10 cellular contexts compared by ENCODE assay signal in genomic region chr20:4151991-4152695, GRCh38. TPM values are rescaled to one million over a fixed set of nuclear protein-coding genes. Genes with fewer than 3 reads are reported as not detected.
DNase-seq lines count a peak whose midpoint lies in the region; ATAC-seq and TF ChIP-seq lines count a peak whose summit lies in the region.
"Had no signal": no experiment of that assay in that cellular context is flagged by ENCODE, and none has a peak within 500 bp of the region (broad histone marks: within the 10 kb centered on the region; RNA-seq: fewer than 3 reads in every experiment).

No MANE protein-coding gene starts in this region.

- no peak overlapping the region for H2BK120ac ChIP-seq in trophoblast cell (ENCODE audit: insufficient read depth, low read length, poor library complexity)

- DNase-seq in activated CD4-positive, alpha-beta T cell treated with anti-CD3 and anti-CD28 coated beads, Interleukin-2, amount 10 ng/mL, durations not matched to agents 7 days and 5 days: no peak
- DNase-seq in activated CD4-positive, alpha-beta T cell treated with anti-CD3 and anti-CD28 coated beads, Interleukin-2, amount 50 U/mL, for 1 hour: no peak
- DNase-seq in KG1 (lab: John Stamatoyannopoulos, UW): peak; percentile 31
- DNase-seq in astrocyte of the hippocampus (ENCODE audit: low read depth, low spot score): peak; percentile 84
- DNase-seq in GM10248 (ENCODE audit: extremely low spot score): no peak
- no peak for DNase-seq in trophoblast cell
- no peak for DNase-seq in activated CD4-positive, alpha-beta T cell treated with anti-CD3 and anti-CD28 coated beads, Interleukin-2, amount 50 U/mL, for 48 hours
- DNase-seq: NCI-H1930 had no signal

- H3K4me1 Mint-ChIP-seq in activated CD4-positive, alpha-beta T cell treated with anti-CD3 and anti-CD28 coated beads, Interleukin-2, amount 10 ng/mL, durations not matched to agents 7 days and 5 days: peaks cover 31% of the 10 kb centered on the region
- peaks cover 31% of the 10 kb centered on the region for H3K4me1 Mint-ChIP-seq in stimulated activated memory B cell treated with anti-CD40 and anti-IgM and Interleukin-4, amounts not matched to agents 10 μg/mL and 1 μg/mL and 100 μg/mL, for 72 hours

- H3K4me1 ChIP-seq in trophoblast cell (ENCODE audit: control insufficient read depth in 1 of 2, insufficient read depth in 2 of 2, low read length in 2 of 2): peaks cover 4 to 9% of the 10 kb centered on the region in 2 experiments

- H3K79me1 ChIP-seq in trophoblast cell (ENCODE audit: low read length): peaks cover 2% of the 10 kb centered on the region

- no peak for TF ChIP-seq CTCF in GM10248 (IDR thresholded peaks at IDR 0.05; ENCODE audit: control extremely low read depth, extremely low read depth, low read depth, missing control alignments)

- H3K23ac ChIP-seq in trophoblast cell (ENCODE audit: low read length): no peak overlapping the region

- no peak overlapping the region for H3K4me3 ChIP-seq in trophoblast cell (ENCODE audit: low read depth, low read length)

- H2BK5ac ChIP-seq in trophoblast cell (ENCODE audit: low read depth, low read length, poor library complexity): no peak overlapping the region

- POLR2A ChIA-PET in activated CD4-positive, alpha-beta T cell treated with anti-CD3 and anti-CD28 coated beads, Interleukin-2, amount 10 ng/mL, durations not matched to agents 7 days and 5 days (lab: Charles Lee): no interaction called here
- POLR2A ChIA-PET in GM10248 (lab: Yijun Ruan, JAX): no interaction called here

- H3K27ac ChIP-seq in trophoblast cell (ENCODE audit: low read depth, low read length): no peak overlapping the region
- H3K27ac ChIP-seq: neutrophil had no signal

- H2AK5ac ChIP-seq in trophoblast cell (ENCODE audit: low read length): no peak overlapping the region

- H3K4ac ChIP-seq in trophoblast cell (ENCODE audit: low read depth, low read length): no peak overlapping the region

- H3K14ac ChIP-seq in trophoblast cell (ENCODE audit: low read length): no peak overlapping the region

- H3K9me3 ChIP-seq in trophoblast cell (ENCODE audit: insufficient read depth, low read depth, low read length): no peaks in the 10 kb centered on the region
- H3K9me3 ChIP-seq: neutrophil had no signal

- no peaks in the 10 kb centered on the region for H3K9me3 Mint-ChIP-seq in activated CD4-positive, alpha-beta T cell treated with anti-CD3 and anti-CD28 coated beads, Interleukin-2, amount 10 ng/mL, durations not matched to agents 7 days and 5 days
- H3K9me3 Mint-ChIP-seq in stimulated activated memory B cell treated with anti-CD40 and anti-IgM and Interleukin-4, amounts not matched to agents 10 μg/mL and 1 μg/mL and 100 μg/mL, for 72 hours: no peaks in the 10 kb centered on the region

- CTCF ChIA-PET in activated CD4-positive, alpha-beta T cell treated with anti-CD3 and anti-CD28 coated beads, Interleukin-2, amount 10 ng/mL, durations not matched to agents 7 days and 5 days (lab: Charles Lee): interaction anchor here (0.8 kb wide), 1 partner anchor 67 kb away, joined by 3 read pairs; no protein-coding TSS in a partner anchor
- CTCF ChIA-PET in GM10248 (lab: Yijun Ruan, JAX): interaction anchor here (1.0 to 2.1 kb wide), 2 partner anchors 10 to 21 kb away, joined by 3 to 5 read pairs; no protein-coding TSS in a partner anchor

- H3K27me3 Mint-ChIP-seq in activated CD4-positive, alpha-beta T cell treated with anti-CD3 and anti-CD28 coated beads, Interleukin-2, amount 10 ng/mL, durations not matched to agents 7 days and 5 days: peaks cover 41% of the 10 kb centered on the region
- H3K27me3 Mint-ChIP-seq in stimulated activated memory B cell treated with anti-CD40 and anti-IgM and Interleukin-4, amounts not matched to agents 10 μg/mL and 1 μg/mL and 100 μg/mL, for 72 hours: peaks cover 77% of the 10 kb centered on the region

- H3K36me3 ChIP-seq in trophoblast cell (ENCODE audit: control insufficient read depth in 1 of 2, insufficient read depth in 2 of 2, low read length in 2 of 2): no peaks in the 10 kb centered on the region
- H3K36me3 ChIP-seq: neutrophil had no signal

- peak; percentile 80 for ATAC-seq in stimulated activated memory B cell treated with anti-CD40 and anti-IgM and Interleukin-4, amounts not matched to agents 10 μg/mL and 1 μg/mL and 100 μg/mL, for 72 hours

- no peak overlapping the region for H2AFZ ChIP-seq in trophoblast cell (ENCODE audit: insufficient read depth, low read length, poor library complexity)

- no peak overlapping the region for H4K12ac ChIP-seq in trophoblast cell (ENCODE audit: low read depth, low read length)

- H3K18ac ChIP-seq in trophoblast cell (ENCODE audit: low read length): no peak overlapping the region

- H3K4me2 ChIP-seq in trophoblast cell (ENCODE audit: low read length): no peak overlapping the region

- WGBS in trophoblast cell (ENCODE audit: extremely low coverage, insufficient coverage, insufficient read length): no CpG with 5 or more reads among the region's 7 CpGs

- H3K27me3 ChIP-seq in trophoblast cell (ENCODE audit: insufficient read depth, low read length): peaks cover 10% of the 10 kb centered on the region

- no peaks in the 10 kb centered on the region for H3K79me2 ChIP-seq in trophoblast cell (ENCODE audit: control insufficient read depth, insufficient read depth, low read length, poor library complexity)

- H2BK12ac ChIP-seq in trophoblast cell (ENCODE audit: low read length): no peak overlapping the region

- no peak overlapping the region for H4K91ac ChIP-seq in trophoblast cell (ENCODE audit: low read depth, low read length)

- no peak overlapping the region for H3K9ac ChIP-seq in trophoblast cell (ENCODE audit: low read length)

- no peak overlapping the region for H4K8ac ChIP-seq in trophoblast cell (ENCODE audit: low read depth, low read length)

- peak overlapping the region; percentile 17 for H3K27ac Mint-ChIP-seq in activated CD4-positive, alpha-beta T cell treated with anti-CD3 and anti-CD28 coated beads, Interleukin-2, amount 10 ng/mL, durations not matched to agents 7 days and 5 days
- H3K27ac Mint-ChIP-seq in stimulated activated memory B cell treated with anti-CD40 and anti-IgM and Interleukin-4, amounts not matched to agents 10 μg/mL and 1 μg/mL and 100 μg/mL, for 72 hours: no peak overlapping the region

- H3K4me3 Mint-ChIP-seq in activated CD4-positive, alpha-beta T cell treated with anti-CD3 and anti-CD28 coated beads, Interleukin-2, amount 10 ng/mL, durations not matched to agents 7 days and 5 days: no peak overlapping the region
- H3K4me3 Mint-ChIP-seq in stimulated activated memory B cell treated with anti-CD40 and anti-IgM and Interleukin-4, amounts not matched to agents 10 μg/mL and 1 μg/mL and 100 μg/mL, for 72 hours: no peak overlapping the region

- no peaks in the 10 kb centered on the region for H3K36me3 Mint-ChIP-seq in activated CD4-positive, alpha-beta T cell treated with anti-CD3 and anti-CD28 coated beads, Interleukin-2, amount 10 ng/mL, durations not matched to agents 7 days and 5 days (ENCODE audit: low read depth)
- no peaks in the 10 kb centered on the region for H3K36me3 Mint-ChIP-seq in stimulated activated memory B cell treated with anti-CD40 and anti-IgM and Interleukin-4, amounts not matched to agents 10 μg/mL and 1 μg/mL and 100 μg/mL, for 72 hours

RNA-seq across cellular contexts. Expression of gene SMOX, which starts 3.5 kb away (rescaled TPM):
- 1 to 10 TPM; 3.3 to 3.4 TPM for total RNA-seq in activated CD4-positive, alpha-beta T cell treated with anti-CD3 and anti-CD28 coated beads, Interleukin-2, amount 10 ng/mL, durations not matched to agents 7 days and 5 days
- 33.1 and 36.6 TPM in 2 replicates for polyA plus RNA-seq in trophoblast cell (2013)

Comparison
In these comparisons a context has a peak if more than half of its experiments do, and no peak if none do; other contexts are left out.
1. DNase-seq: peak in KG1 (single experiment) and astrocyte of the hippocampus (single experiment); none in activated CD4-positive, alpha-beta T cell treated with anti-CD3 and anti-CD28 coated beads, Interleukin-2, amount 10 ng/mL, durations not matched to agents 7 days and 5 days (single experiment), activated CD4-positive, alpha-beta T cell treated with anti-CD3 and anti-CD28 coated beads, Interleukin-2, amount 50 U/mL, for 1 hour (single experiment), GM10248 (single experiment), trophoblast cell (0 of 2) and activated CD4-positive, alpha-beta T cell treated with anti-CD3 and anti-CD28 coated beads, Interleukin-2, amount 50 U/mL, for 48 hours (0 of 2).